13 cellular contexts compared by ENCODE assay signal in the genomic region with DNA sequence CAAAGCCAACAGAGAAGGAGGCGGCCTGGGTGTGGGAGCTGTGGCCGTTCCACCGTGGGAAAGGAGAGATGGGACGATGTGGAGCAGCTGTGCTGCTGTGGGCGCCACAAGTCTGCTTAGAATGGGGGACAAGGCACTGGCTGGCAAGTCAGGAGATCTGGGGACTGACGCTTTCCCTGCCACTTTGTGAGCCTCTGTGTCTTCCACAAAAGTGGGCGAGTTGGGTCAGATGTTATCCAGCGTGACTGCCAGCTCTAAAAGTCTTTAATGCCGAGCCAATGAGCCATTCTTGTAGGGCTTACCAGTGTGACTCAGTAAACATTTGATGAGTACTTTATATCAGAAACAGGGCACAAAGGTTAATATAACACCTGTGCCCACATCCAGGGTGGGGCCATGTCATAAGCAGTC.
DNase-seq lines count a peak whose midpoint lies in the region; ATAC-seq and TF ChIP-seq lines count a peak whose summit lies in the region.
"Had no signal": no experiment of that assay in that cellular context is flagged by ENCODE, and none has a peak within 500 bp of the region (broad histone marks: within the 10 kb centered on the region; RNA-seq: fewer than 3 reads in every experiment).

No MANE protein-coding gene starts in this region.

- H3K27ac ChIP-seq in BLaER1 treated with 17β-estradiol and CSF1 and Interleukin-3, amounts not matched to agents 10 nM and 100 nM: peak overlapping the region in 2 of 11 experiments; percentile 1 to 5; a peak in 2 of 22 replicates
- H3K27ac ChIP-seq in esophagus (ENCODE audit: low read depth in 2 of 2, low read length in 1 of 2): peak overlapping the region; percentile 4 to 21
- H3K27ac ChIP-seq: neutrophil had no signal

- H3K4me1 ChIP-seq in BLaER1 treated with 17β-estradiol and CSF1 and Interleukin-3, amounts not matched to agents 10 nM and 100 nM: peaks cover 58 to 88% (median 71%) of the 10 kb centered on the region in 10 experiments
- H3K4me1 ChIP-seq in esophagus (ENCODE audit: control insufficient read depth in 2 of 2, insufficient read depth in 2 of 2, low read length in 1 of 2): peaks cover 7 to 18% of the 10 kb centered on the region in 2 donors

- H3K4me3 ChIP-seq in BLaER1 treated with 17β-estradiol and CSF1 and Interleukin-3, amounts not matched to agents 10 nM and 100 nM: no peak overlapping the region
- no peak overlapping the region for H3K4me3 ChIP-seq in esophagus (ENCODE audit: low read depth in 1 of 2, low read length in 2 of 2)
- H3K4me3 ChIP-seq: GM12878 had no signal

- H3K27me3 ChIP-seq in BLaER1 treated with 17β-estradiol and CSF1 and Interleukin-3, amounts not matched to agents 10 nM and 100 nM: no peaks in the 10 kb centered on the region
- H3K27me3 ChIP-seq in esophagus (ENCODE audit: control insufficient read depth in 1 of 2, insufficient read depth in 2 of 2, low read length in 2 of 2): no peaks in the 10 kb centered on the region
- H3K27me3 ChIP-seq: neutrophil had no signal

- 60 to 61% methylated on average over 9 of the region's 9 CpGs for WGBS in esophagus, 2 donors

- peaks cover 16 to 67% (median 40%) of the 10 kb centered on the region in 11 experiments; a peak in 20 of 22 replicates for H3K36me3 ChIP-seq in BLaER1 treated with 17β-estradiol and CSF1 and Interleukin-3, amounts not matched to agents 10 nM and 100 nM
- H3K36me3 ChIP-seq in esophagus (ENCODE audit: control insufficient read depth in 2 of 2, insufficient read depth in 2 of 2, low read length in 1 of 2): no peaks in the 10 kb centered on the region
- H3K36me3 ChIP-seq: neutrophil had no signal

- TF ChIP-seq CTCF in GM20000 (IDR thresholded peaks at IDR 0.05; ENCODE audit: extremely low read depth, missing control alignments): no peak

- H3K9me3 ChIP-seq in BLaER1 treated with 17β-estradiol and CSF1 and Interleukin-3, amounts not matched to agents 10 nM and 100 nM (replicated peaks in 1 of 11): no peaks in the 10 kb centered on the region
- H3K9me3 ChIP-seq in esophagus (ENCODE audit: control insufficient read depth in 2 of 2, insufficient read depth in 1 of 2, low read depth in 1 of 2, low read length in 1 of 2): no peaks in the 10 kb centered on the region
- H3K9me3 ChIP-seq: neutrophil had no signal

- H3K9ac ChIP-seq in BLaER1 treated with 17β-estradiol and CSF1 and Interleukin-3, amounts not matched to agents 10 nM and 100 nM: no peak overlapping the region

- DNase-seq in NCI-H2196 treated with DMSO at 0.1 percent for 48 hours (lab: John Stamatoyannopoulos, UW; ENCODE audit: unreplicated experiment): peak; percentile 43
- peak; percentile 53 for DNase-seq in myocyte (ENCODE audit: low read depth)
- DNase-seq in GM20000 (ENCODE audit: low spot score): no peak
- no peak for DNase-seq in UCSD-AML1 (lab: John Stamatoyannopoulos, UW; ENCODE audit: unreplicated experiment)
- DNase-seq in DMS114 treated with DMSO at 0.1 percent for 48 hours (lab: John Stamatoyannopoulos, UW; ENCODE audit: unreplicated experiment): no peak
- DNase-seq: activated CD8-positive, alpha-beta memory T cell treated with anti-CD3 and anti-CD28 coated beads, Interleukin-2, amount 50 U/mL, for 4 hours; central memory CD4-positive, alpha-beta T cell; NCI-H524 treated with DMSO at 0.1 percent for 48 hours had no signal

- H4K20me1 ChIP-seq in BLaER1 treated with 17β-estradiol and CSF1 and Interleukin-3, amounts not matched to agents 10 nM and 100 nM: peaks cover 33 to 98% (median 95%) of the 10 kb centered on the region in 11 experiments

- H3K4me2 ChIP-seq in BLaER1 treated with 17β-estradiol and CSF1 and Interleukin-3, amounts not matched to agents 10 nM and 100 nM: peak overlapping the region in 9 of 11 experiments; percentile 6 to 85 (median 21); a peak in 12 of 22 replicates

- ATAC-seq in GM18517 (IDR thresholded peaks at IDR 0.05; ENCODE audit: unreplicated experiment): no peak
- ATAC-seq: GM12878 had no signal

Comparison
In these comparisons a context has a peak if more than half of its experiments do, and no peak if none do; other contexts are left out.
1. DNase-seq: peak in NCI-H2196 treated with DMSO at 0.1 percent for 48 hours (single experiment) and myocyte (single experiment); none in GM20000 (single experiment), UCSD-AML1 (single experiment) and DMS114 treated with DMSO at 0.1 percent for 48 hours (single experiment).